ENCODE assay signal across 11 cellular contexts in the genomic region with DNA sequence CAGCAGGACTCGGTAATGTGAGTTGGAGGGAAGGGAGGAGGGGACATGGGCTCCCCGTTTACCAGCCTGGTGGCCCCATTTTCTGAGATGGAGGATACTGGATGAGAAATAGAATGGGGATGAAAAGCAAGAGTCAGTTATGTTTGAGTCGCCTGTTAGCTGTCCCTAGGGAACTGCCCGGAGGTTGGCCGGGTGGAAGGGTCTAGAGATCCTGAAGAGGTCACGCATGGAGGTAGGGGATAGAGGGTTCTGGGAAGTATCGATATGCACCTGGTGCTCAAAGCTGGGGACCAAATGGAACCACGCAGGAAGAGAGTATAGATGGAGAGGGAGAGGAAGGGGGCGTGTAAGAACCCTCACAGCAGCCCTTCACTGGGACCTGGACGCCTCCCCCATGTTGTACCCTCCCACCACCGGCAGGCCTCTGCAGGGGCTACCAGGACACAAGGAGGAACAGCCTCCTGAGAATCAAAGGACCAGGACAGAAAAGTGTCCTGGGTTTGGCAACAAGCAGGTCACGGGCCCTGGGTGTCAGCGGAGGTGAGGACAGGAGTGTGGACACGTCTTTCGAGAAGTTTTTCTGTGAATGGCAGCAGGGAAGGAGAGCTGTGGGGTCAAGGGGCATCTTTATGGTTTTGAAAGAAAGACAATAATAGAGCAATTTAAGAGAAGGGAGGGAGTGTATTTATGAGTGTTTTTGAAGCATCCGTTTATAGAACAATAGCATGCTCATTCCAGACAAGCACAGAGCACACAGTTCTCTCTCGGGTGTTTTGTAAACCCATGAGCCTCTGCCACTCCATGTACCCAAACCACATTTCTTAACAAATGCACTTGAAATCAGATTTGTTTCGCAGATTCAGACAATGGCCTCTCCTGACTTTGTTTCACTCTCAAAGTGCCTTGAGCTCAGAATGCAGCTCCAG.
A peak's percentile ranks its signal among the peaks of the same experiment; 100 is the strongest.
DNase-seq lines count a peak whose midpoint lies in the region; ATAC-seq and TF ChIP-seq lines count a peak whose summit lies in the region.
"Had no signal": no experiment of that assay in that cellular context is flagged by ENCODE, and none has a peak within 500 bp of the region (broad histone marks: within the 10 kb centered on the region; RNA-seq: fewer than 3 reads in every experiment).

No MANE protein-coding gene starts in this region.

- H3K27ac ChIP-seq in H9 (ENCODE audit: insufficient read length, low read depth, low read length): no peak overlapping the region
- peak overlapping the region; percentile 77 for H3K27ac ChIP-seq in left ventricle myocardium inferior (replicated peaks)
- H3K27ac ChIP-seq in Karpas-422 (ENCODE audit: low read length): no peak overlapping the region

- DNase-seq in H9 (peak; percentile 17), left ventricle myocardium inferior (peak; percentile 17), posterior vena cava (ENCODE audit: low spot score) (peak; percentile 42), Karpas-422 (no peak), HCEC 1CT (no peak), HPDE6-E6E7 (ENCODE audit: extremely low spot score) (no peak)
- DNase-seq in activated CD8-positive, alpha-beta memory T cell treated with anti-CD3 and anti-CD28 coated beads, Interleukin-2, amount 50 U/mL, for 4 hours: peak; percentile 7
- DNase-seq: BE2C, cerebellar nuclear complex, NCI-H226 had no signal

- peaks cover 12% of the 10 kb centered on the region for H3K36me3 ChIP-seq in left ventricle myocardium inferior
- H3K36me3 ChIP-seq in Karpas-422 (ENCODE audit: insufficient read depth, low read length): no peaks in the 10 kb centered on the region
- H3K36me3 ChIP-seq: BE2C had no signal

- H3K27ac Mint-ChIP-seq in H9: peak overlapping the region in 2 of 3 experiments; percentile 13 to 48; a peak in 2 of 7 replicates

- H3K27me3 ChIP-seq in H9 (ENCODE audit: insufficient read depth, low read length): no peaks in the 10 kb centered on the region
- no peaks in the 10 kb centered on the region for H3K27me3 ChIP-seq in left ventricle myocardium inferior (ENCODE audit: low read depth)
- no peaks in the 10 kb centered on the region for H3K27me3 ChIP-seq in Karpas-422 (ENCODE audit: low read length)
- H3K27me3 ChIP-seq: BE2C had no signal

- no peak overlapping the region for H2BK120ac ChIP-seq in H9 (ENCODE audit: low read depth, low read length, poor library complexity, severe bottlenecking)

- no peaks in the 10 kb centered on the region for H3K27me3 Mint-ChIP-seq in H9 (ENCODE audit: low read depth)

- no peak overlapping the region for H3K14ac ChIP-seq in H9 (ENCODE audit: insufficient read depth, low read length)

- no peak overlapping the region for H4K5ac ChIP-seq in H9 (ENCODE audit: insufficient read length, low read depth, low read length)

- peaks cover 0 to 8% (median 4%) of the 10 kb centered on the region in 3 experiments; a peak in 5 of 7 replicates for H3K36me3 Mint-ChIP-seq in H9 (ENCODE audit: insufficient read depth in 1 of 3, low read depth in 3 of 3)

- WGBS in H9 (ENCODE audit: extremely low coverage, insufficient read length, low lambda C conversion rate): no CpG with 5 or more reads among the region's 18 CpGs

- H3K9ac ChIP-seq in H9 (ENCODE audit: extremely low read depth, insufficient read length, low read length): no peak overlapping the region
- H3K9ac ChIP-seq in Karpas-422 (ENCODE audit: low read length): no peak overlapping the region

- H4K20me1 ChIP-seq in H9 (ENCODE audit: control insufficient read depth, insufficient read depth, insufficient read length): no peaks in the 10 kb centered on the region
- H4K20me1 ChIP-seq in Karpas-422 (ENCODE audit: insufficient read depth, low read depth, low read length): no peaks in the 10 kb centered on the region

- H3K4me1 ChIP-seq in H9 (ENCODE audit: insufficient read depth, low read length) (no peaks in the 10 kb centered on the region), left ventricle myocardium inferior (peaks cover 35% of the 10 kb centered on the region), Karpas-422 (ENCODE audit: low read length) (peaks cover 30% of the 10 kb centered on the region)
- H3K4me1 ChIP-seq: BE2C had no signal

- H3K18ac ChIP-seq in H9 (ENCODE audit: insufficient read length, low read depth, low read length): no peak overlapping the region

- H3K4me3 ChIP-seq in left ventricle myocardium inferior (no peak overlapping the region), Karpas-422 (ENCODE audit: low read length) (no peak overlapping the region)

- no peak for ATAC-seq in GM21381 (IDR thresholded peaks at IDR 0.05; ENCODE audit: unreplicated experiment)

- no peak overlapping the region for H3T11ph ChIP-seq in H9 (ENCODE audit: low read length)

- H3K4me1 Mint-ChIP-seq in H9: no peaks in the 10 kb centered on the region

- H2AK5ac ChIP-seq in H9 (ENCODE audit: insufficient read length, low read length): no peak overlapping the region

- H2BK5ac ChIP-seq in H9 (ENCODE audit: insufficient read length, low read length): no peak overlapping the region

- H3K23ac ChIP-seq in H9 (ENCODE audit: insufficient read length, low read depth, low read length): no peak overlapping the region

- no peaks in the 10 kb centered on the region for H3K9me2 ChIP-seq in Karpas-422 (replicated peaks; ENCODE audit: insufficient read depth, low read length)

- no peak overlapping the region for H2BK12ac ChIP-seq in H9 (ENCODE audit: insufficient read length, low read depth, low read length)

- intact Hi-C loops in left ventricle myocardium inferior (cut with micrococcal nuclease) (no loop called here), posterior vena cava (cut with DNase I) (no loop called here)

- H4K91ac ChIP-seq in H9 (ENCODE audit: insufficient read length, low read depth, low read length): no peak overlapping the region

- no peak overlapping the region for H2BK15ac ChIP-seq in H9 (ENCODE audit: low read depth, low read length)

- H3K79me2 ChIP-seq in H9 (ENCODE audit: insufficient read depth, low read length) (no peaks in the 10 kb centered on the region), Karpas-422 (ENCODE audit: low read length) (no peaks in the 10 kb centered on the region)

- no peak overlapping the region for H3K56ac ChIP-seq in H9 (ENCODE audit: insufficient read length, low read depth, low read length)

- H3K9me3 ChIP-seq in H9 (ENCODE audit: control insufficient read depth, low read depth, low read length) (no peaks in the 10 kb centered on the region), left ventricle myocardium inferior (replicated peaks) (peaks cover 9% of the 10 kb centered on the region), Karpas-422 (ENCODE audit: low read length) (no peaks in the 10 kb centered on the region)
- H3K9me3 ChIP-seq: BE2C had no signal

- H3K4me3 Mint-ChIP-seq in H9: no peak overlapping the region

- H2AFZ ChIP-seq in H9 (ENCODE audit: low read length) (no peak overlapping the region), Karpas-422 (ENCODE audit: low read length) (no peak overlapping the region)

- no peaks in the 10 kb centered on the region for H3K23me2 ChIP-seq in H9 (ENCODE audit: insufficient read length, low read depth, low read length, poor library complexity, severe bottlenecking)

- H3K79me1 ChIP-seq in H9 (ENCODE audit: insufficient read depth, low read depth, low read length, poor library complexity, severe bottlenecking): no peaks in the 10 kb centered on the region

- no peak overlapping the region for H2BK20ac ChIP-seq in H9 (ENCODE audit: low read depth, low read length, poor library complexity, severe bottlenecking)

- no peak overlapping the region for H3K4me2 ChIP-seq in H9 (ENCODE audit: insufficient read depth, insufficient read length, low read length)
- no peak overlapping the region for H3K4me2 ChIP-seq in Karpas-422 (ENCODE audit: low read depth, low read length, poor library complexity, severe bottlenecking)

- peaks cover under 1 to 4% of the 10 kb centered on the region in 2 experiments; a peak in 2 of 5 replicates for H3K9me3 Mint-ChIP-seq in H9

- TF ChIP-seq CTCF in H9 (conservative IDR thresholded peaks at IDR 0.05) (no peak), left ventricle myocardium inferior (IDR thresholded peaks at IDR 0.05; ENCODE audit: borderline replicate concordance) (no peak)

- no peak overlapping the region for H3K4ac ChIP-seq in H9 (ENCODE audit: low read depth, low read length)

- no peak overlapping the region for H4K8ac ChIP-seq in H9 (replicated peaks; ENCODE audit: insufficient read length, low read depth, low read length)

Comparison
In these comparisons a context has a peak if more than half of its experiments do, and no peak if none do; other contexts are left out.
1. DNase-seq: peak in H9 (single experiment), activated CD8-positive, alpha-beta memory T cell treated with anti-CD3 and anti-CD28 coated beads, Interleukin-2, amount 50 U/mL, for 4 hours (single experiment), left ventricle myocardium inferior (single experiment) and posterior vena cava (single experiment); none in Karpas-422 (single experiment), HCEC 1CT (single experiment) and HPDE6-E6E7 (single experiment).